9 cellular contexts compared by ENCODE assay signal in genomic region chr6:89940225-89941027, GRCh38. TPM values are rescaled to one million over a fixed set of nuclear protein-coding genes. Genes with fewer than 3 reads are reported as not detected.
A peak's percentile ranks its signal among the peaks of the same experiment; 100 is the strongest.
DNase-seq lines count a peak whose midpoint lies in the region; ATAC-seq and TF ChIP-seq lines count a peak whose summit lies in the region.
"Had no signal": no experiment of that assay in that cellular context is flagged by ENCODE, and none has a peak within 500 bp of the region (broad histone marks: within the 10 kb centered on the region; RNA-seq: fewer than 3 reads in every experiment).

No MANE protein-coding gene starts in this region.

- H3K9me3 ChIP-seq in Karpas-422 (ENCODE audit: low read length), result no peaks in the 10 kb centered on the region
- no peaks in the 10 kb centered on the region for H3K9me3 ChIP-seq in PC-9 (ENCODE audit: insufficient read depth, low read depth)
- no peaks in the 10 kb centered on the region for H3K9me3 ChIP-seq in esophagus squamous epithelium
- H3K9me3 ChIP-seq in thoracic aorta, result no peaks in the 10 kb centered on the region

- no peak for TF ChIP-seq POLR2A in esophagus squamous epithelium (IDR thresholded peaks at IDR 0.05)

- H3K36me3 Mint-ChIP-seq in activated T-cell treated with anti-CD3 and anti-CD28 coated beads, Interleukin-2, amount 50 U/mL, for 24 hours (ENCODE audit: low read depth), result peaks cover 96% of the 10 kb centered on the region
- H3K36me3 Mint-ChIP-seq in nephron (ENCODE audit: low read depth), result peaks cover 13% of the 10 kb centered on the region

- intact Hi-C loops in PC-9 (cut with micrococcal nuclease; ENCODE audit: unreplicated experiment) (loop anchor here (1.0 to 10.0 kb wide), 4 partner anchors 30 to 539 kb away; partner anchors contain the start of gene BACH2), esophagus squamous epithelium (cut with DNase I) (loop anchor here (5.0 kb wide), 1 partner anchor 537 kb away; no protein-coding TSS in a partner anchor)

- peaks cover 73% of the 10 kb centered on the region for H3K4me1 Mint-ChIP-seq in activated T-cell treated with anti-CD3 and anti-CD28 coated beads, Interleukin-2, amount 50 U/mL, for 24 hours (ENCODE audit: low read depth)
- H3K4me1 Mint-ChIP-seq in nephron, result peaks cover 30% of the 10 kb centered on the region

- WGBS in esophagus squamous epithelium, 2 donors, result 18 to 23% methylated on average over 7 to 8 of the region's 9 CpGs

- no peak overlapping the region for H2AFZ ChIP-seq in Karpas-422 (ENCODE audit: low read length)
- no peak overlapping the region for H2AFZ ChIP-seq in PC-9

- no peaks in the 10 kb centered on the region for H3K27me3 Mint-ChIP-seq in activated T-cell treated with anti-CD3 and anti-CD28 coated beads, Interleukin-2, amount 50 U/mL, for 24 hours
- H3K27me3 Mint-ChIP-seq in nephron (ENCODE audit: low read depth), result no peaks in the 10 kb centered on the region

- no peaks in the 10 kb centered on the region for H3K9me2 ChIP-seq in Karpas-422 (replicated peaks; ENCODE audit: insufficient read depth, low read length)
- no peaks in the 10 kb centered on the region for H3K9me2 ChIP-seq in PC-9 (ENCODE audit: insufficient read depth)

- no peak overlapping the region for H3K4me3 ChIP-seq in Karpas-422 (ENCODE audit: low read length)
- no peak overlapping the region for H3K4me3 ChIP-seq in PC-9
- no peak overlapping the region for H3K4me3 ChIP-seq in esophagus squamous epithelium
- H3K4me3 ChIP-seq in thoracic aorta, result peak overlapping the region; percentile 1

- peak; percentile 56 for DNase-seq in COLO668 (lab: John Stamatoyannopoulos, UW; ENCODE audit: unreplicated experiment)
- DNase-seq in Karpas-422, result peak; percentile 87
- DNase-seq in PC-9, result peak; percentile 47 to 54
- peak; percentile 65 for DNase-seq in activated T-cell treated with anti-CD3 and anti-CD28 coated beads, Interleukin-2, amount 50 U/mL, for 24 hours
- DNase-seq in esophagus squamous epithelium (lab: John Stamatoyannopoulos, UW), result no peak
- DNase-seq in thoracic aorta (ENCODE audit: low spot score), result no peak

- H4K20me1 ChIP-seq in Karpas-422 (ENCODE audit: insufficient read depth, low read depth, low read length) (no peaks in the 10 kb centered on the region), PC-9 (ENCODE audit: insufficient read depth) (no peaks in the 10 kb centered on the region)

- peak overlapping the region; percentile 8 for H3K4me3 Mint-ChIP-seq in activated T-cell treated with anti-CD3 and anti-CD28 coated beads, Interleukin-2, amount 50 U/mL, for 24 hours
- no peak overlapping the region for H3K4me3 Mint-ChIP-seq in nephron

- H3K9ac ChIP-seq in Karpas-422 (ENCODE audit: low read length), result no peak overlapping the region

- no peaks in the 10 kb centered on the region for H3K9me3 Mint-ChIP-seq in activated T-cell treated with anti-CD3 and anti-CD28 coated beads, Interleukin-2, amount 50 U/mL, for 24 hours
- no peaks in the 10 kb centered on the region for H3K9me3 Mint-ChIP-seq in nephron

- no TSS peak for BruUV-seq in PC-9 (replicated peaks; lab: Mats Ljungman, UMichigan)

- H3K27ac Mint-ChIP-seq in activated T-cell treated with anti-CD3 and anti-CD28 coated beads, Interleukin-2, amount 50 U/mL, for 24 hours, result peak overlapping the region; percentile 75
- H3K27ac Mint-ChIP-seq in nephron, result peak overlapping the region in 1 of 3 experiments; percentile 1

- H3K79me2 ChIP-seq in Karpas-422 (ENCODE audit: low read length), result no peaks in the 10 kb centered on the region
- H3K79me2 ChIP-seq in PC-9 (ENCODE audit: low read depth), result no peaks in the 10 kb centered on the region

- POLR2A ChIA-PET in PC-9 (lab: Charles Lee; ENCODE audit: unreplicated experiment), result no interaction called here

- H3K27ac ChIP-seq in Karpas-422 (ENCODE audit: low read length) (no peak overlapping the region), PC-9 (no peak overlapping the region), esophagus squamous epithelium (no peak overlapping the region), thoracic aorta (no peak overlapping the region)

- TF ChIP-seq CTCF in PC-9 (conservative IDR thresholded peaks at IDR 0.05), result peak; percentile 76
- TF ChIP-seq CTCF in esophagus squamous epithelium (IDR thresholded peaks at IDR 0.05), result peak in 5 of 6 experiments; percentile 53 to 82 (median 75)
- TF ChIP-seq CTCF in nephron (IDR thresholded peaks at IDR 0.05; ENCODE audit: unreplicated experiment in 3 of 3), result peak; percentile 74 to 83 (median 74)
- peak; percentile 50 for TF ChIP-seq CTCF in thoracic aorta (IDR thresholded peaks at IDR 0.05)

- no peaks in the 10 kb centered on the region for H3K36me3 ChIP-seq in Karpas-422 (ENCODE audit: insufficient read depth, low read length)
- no peaks in the 10 kb centered on the region for H3K36me3 ChIP-seq in PC-9 (ENCODE audit: low read depth)
- H3K36me3 ChIP-seq in esophagus squamous epithelium, result no peaks in the 10 kb centered on the region
- peaks cover 2% of the 10 kb centered on the region for H3K36me3 ChIP-seq in thoracic aorta

- CTCF ChIA-PET in PC-9 (lab: Charles Lee), result interaction anchor here (0.5 to 2.3 kb wide), 11 partner anchors 23 to 1593 kb away, joined by 3 to 37 read pairs (median 4); no protein-coding TSS in a partner anchor

- peak; percentile 86 for ATAC-seq in GM21367 (IDR thresholded peaks at IDR 0.05; ENCODE audit: unreplicated experiment)
- ATAC-seq in thoracic aorta (ENCODE audit: insufficient number of reproducible peaks, low FRiP score, low read depth), result peak; percentile 37

- H3K27me3 ChIP-seq in Karpas-422 (ENCODE audit: low read length) (no peaks in the 10 kb centered on the region), PC-9 (ENCODE audit: insufficient read depth, low read depth) (no peaks in the 10 kb centered on the region), esophagus squamous epithelium (no peaks in the 10 kb centered on the region), thoracic aorta (replicated peaks; ENCODE audit: insufficient read depth) (no peaks in the 10 kb centered on the region)

- H3F3A ChIP-seq in PC-9 (ENCODE audit: insufficient read depth, low read depth), result no peaks in the 10 kb centered on the region

- H3K4me2 ChIP-seq in Karpas-422 (ENCODE audit: low read depth, low read length, poor library complexity, severe bottlenecking) (no peak overlapping the region), PC-9 (no peak overlapping the region)

- H3K4me1 ChIP-seq in Karpas-422 (ENCODE audit: low read length) (no peaks in the 10 kb centered on the region), PC-9 (replicated peaks; ENCODE audit: insufficient read depth) (no peaks in the 10 kb centered on the region), esophagus squamous epithelium (peaks cover 0 to 20% (median 0%) of the 10 kb centered on the region in 3 donors), thoracic aorta (ENCODE audit: control insufficient read depth in 1 of 2, low read depth in 2 of 2) (peaks cover 5 to 23% of the 10 kb centered on the region in 2 donors)

RNA-seq across cellular contexts. Expression of gene GJA10, which starts 46.2 kb away (rescaled TPM):
- 1.3 and 2.3 TPM in 2 replicates for total RNA-seq in Karpas-422 (2014; rRNA removed; shearing (Covaris generic); ENCODE audit: low replicate concordance)
- total RNA-seq in PC-9 (2021) (not detected in 2 replicates), esophagus squamous epithelium (not detected), thoracic aorta (not detected)
- total RNA-seq: activated CD8-positive, alpha-beta memory T cell treated with anti-CD3 and anti-CD28 coated beads for 36 hours had no signal

Comparison
In these comparisons a context has a peak if more than half of its experiments do, and no peak if none do; other contexts are left out.
1. DNase-seq: peak in COLO668 (single experiment), Karpas-422 (single experiment), PC-9 (2 of 2) and activated T-cell treated with anti-CD3 and anti-CD28 coated beads, Interleukin-2, amount 50 U/mL, for 24 hours (single experiment); none in esophagus squamous epithelium (single experiment) and thoracic aorta (single experiment).
2. Peak in every context shown above with its lines, with median percentiles within 50 percentile points of each other: CTCF ChIP-seq.